ENCODE assay signal across 8 cellular contexts in the genomic region with DNA sequence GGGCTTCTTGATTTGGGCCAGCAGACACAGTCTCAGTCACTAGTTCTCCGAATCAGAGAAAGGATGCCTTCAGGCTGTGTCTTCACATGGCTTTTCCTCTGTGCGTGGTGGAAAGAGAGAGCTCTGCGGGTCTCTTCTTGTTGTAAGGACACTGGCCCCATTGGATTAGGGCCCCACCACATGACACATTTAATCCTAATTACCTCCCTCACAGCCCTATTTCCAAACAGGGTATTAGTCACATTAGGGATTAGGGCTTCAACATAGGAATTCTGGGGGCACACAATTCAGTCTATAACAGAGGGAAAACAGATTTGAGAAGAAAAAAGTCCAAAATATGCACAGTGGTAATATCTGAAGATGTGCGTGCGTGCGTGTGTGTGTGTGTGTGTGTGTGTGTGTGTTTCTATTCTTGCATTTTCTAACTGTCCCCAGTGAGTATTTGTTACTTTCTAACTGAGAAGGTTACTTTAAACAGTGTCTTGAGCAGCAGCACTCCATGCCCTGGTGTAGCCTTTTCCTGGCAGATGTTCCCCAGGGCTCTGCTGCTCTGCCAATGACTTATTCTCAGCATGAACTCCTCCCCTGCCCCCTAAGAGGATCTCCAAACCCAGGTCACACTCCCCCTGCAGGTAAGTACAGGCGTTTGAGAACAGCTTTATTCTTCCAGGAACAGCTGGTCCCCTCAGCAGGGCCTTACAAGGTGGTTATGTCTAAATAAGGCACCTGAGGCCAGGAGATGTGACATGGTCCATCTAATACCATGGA.
DNase-seq lines count a peak whose midpoint lies in the region; ATAC-seq and TF ChIP-seq lines count a peak whose summit lies in the region.

No MANE protein-coding gene starts in this region.

- peak overlapping the region; percentile 6 for H3K27ac Mint-ChIP-seq in nephron progenitor cell

- CTCF ChIA-PET in AG04450 (lab: Charles Lee) = interaction anchor here (0.6 to 2.1 kb wide), 4 partner anchors 47 to 229 kb away, joined by 3 to 12 read pairs (median 4); a partner anchor contains a TSS

- DNase-seq in AG04450 (ENCODE audit: low read depth, low spot score) (no peak), GM13976 (ENCODE audit: low spot score) (peak; percentile 37), T follicular helper cell (ENCODE audit: low read depth) (peak; percentile 18), choroid plexus epithelial cell (ENCODE audit: low read depth) (peak; percentile 59), nephron progenitor cell (peak; percentile 12), middle frontal gyrus (ENCODE audit: extremely low spot score, low spot score) (no peak), DMS79 (lab: John Stamatoyannopoulos, UW) (no peak)

- H3K9me3 ChIP-seq in AG04450 (ENCODE audit: control insufficient read depth, insufficient read depth, low read length) = no peaks in the 10 kb centered on the region; the same call in 1 of the 2 replicates

- TF ChIP-seq CTCF in AG04450 (IDR thresholded peaks at IDR 0.05; ENCODE audit: low read depth, low read length) = peak; percentile 45; the same call in 1 of the 2 replicates
- TF ChIP-seq CTCF in GM13976 (IDR thresholded peaks at IDR 0.05; ENCODE audit: borderline replicate concordance, control extremely low read depth, extremely low read depth, insufficient read depth, missing control alignments) = no peak
- peak; percentile 52 for TF ChIP-seq CTCF in choroid plexus epithelial cell (conservative IDR thresholded peaks at IDR 0.05; ENCODE audit: low read depth, low read length)
- TF ChIP-seq CTCF in nephron progenitor cell (IDR thresholded peaks at IDR 0.05) = peak; percentile 13

- peaks cover 8% of the 10 kb centered on the region for H3K9me3 Mint-ChIP-seq in nephron progenitor cell

- H3K27me3 Mint-ChIP-seq in nephron progenitor cell (ENCODE audit: low read depth, poor library complexity) = no peaks in the 10 kb centered on the region

- H3K4me3 Mint-ChIP-seq in nephron progenitor cell = no peak overlapping the region

- ATAC-seq in HG03342 (IDR thresholded peaks at IDR 0.05; ENCODE audit: unreplicated experiment) = peak; percentile 40

- in situ Hi-C loops in GM13976 (cut with MboI; ENCODE audit: low sequenced_read_pairs, unreplicated experiment) = no loop called here

- H3K4me3 ChIP-seq in AG04450 (ENCODE audit: low read depth, low read length) (no peak overlapping the region), choroid plexus epithelial cell (ENCODE audit: low read depth, low read length) (no peak overlapping the region)

- peaks cover 76% of the 10 kb centered on the region for H3K36me3 Mint-ChIP-seq in nephron progenitor cell (ENCODE audit: low read depth)

- POLR2A ChIA-PET in AG04450 (lab: Yijun Ruan, JAX) = no interaction called here

- H3K4me1 Mint-ChIP-seq in nephron progenitor cell = peaks cover 35% of the 10 kb centered on the region

- no peaks in the 10 kb centered on the region for H3K27me3 ChIP-seq in AG04450 (ENCODE audit: control insufficient read depth, insufficient read depth, low read length)

- H3K27ac ChIP-seq in AG04450 (ENCODE audit: low read depth, low read length) = no peak overlapping the region

Comparison
In these comparisons a context has a peak if more than half of its experiments do, and no peak if none do; other contexts are left out.
1. DNase-seq: peak in GM13976 (single experiment), T follicular helper cell (single experiment), choroid plexus epithelial cell (single experiment) and nephron progenitor cell (single experiment); none in AG04450 (single experiment), middle frontal gyrus (single experiment) and DMS79 (single experiment).